Comparison of ENCODE assay signal across 27 cellular contexts in the genomic region with DNA sequence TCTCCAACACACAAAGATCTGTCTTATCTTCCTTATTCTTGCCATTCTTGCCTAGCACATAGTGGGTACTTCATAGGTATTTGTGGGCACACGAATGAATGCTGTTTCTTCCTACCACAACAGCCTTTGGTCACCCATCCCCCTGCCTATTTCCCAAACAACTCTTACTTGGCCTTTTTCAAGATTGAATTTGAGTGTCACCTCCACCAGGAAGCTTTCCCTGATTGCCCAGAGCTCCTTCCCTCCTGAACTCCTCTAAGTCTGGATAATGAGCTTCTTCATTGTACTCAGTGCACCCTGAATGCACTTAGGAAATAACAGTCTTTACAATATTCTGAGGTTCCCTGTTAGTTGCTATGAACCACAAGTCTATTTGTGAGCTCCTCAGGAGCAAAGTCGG.
"Had no signal": no experiment of that assay in that cellular context is flagged by ENCODE, and none has a peak within 500 bp of the region (broad histone marks: within the 10 kb centered on the region; RNA-seq: fewer than 3 reads in every experiment).

No MANE protein-coding gene starts in this region.

- H3K27ac ChIP-seq: stomach, suprapubic skin, testis, thoracic aorta, thyroid gland, tibial artery, tibial nerve, transverse colon, upper lobe of left lung, upper lobe of right lung, uterus, vagina had no signal

- DNase-seq: stimulated activated CD4-positive, alpha-beta T cell treated with anti-CD3 and anti-CD28 coated beads, Interleukin-2, amount 100 ng/mL, for 48 hours; stimulated activated CD4-positive, alpha-beta T cell treated with anti-CD3 and anti-CD28 coated beads, Interleukin-4, amount 100 ng/mL, for 1 hour; stimulated activated CD4-positive, alpha-beta T cell treated with anti-CD3 and anti-CD28 coated beads, Interleukin-4, amount 100 ng/mL, for 24 hours; stimulated activated CD4-positive, alpha-beta T cell treated with anti-CD3 and anti-CD28 coated beads, Interleukin-4, amount 100 ng/mL, for 4 hours; stimulated activated CD8-positive, alpha-beta memory T cell treated with anti-CD3 and anti-CD28 coated beads, Interleukin-4, amount 100 ng/mL, for 48 hours; stimulated activated naive B cell treated with anti-CD40 and anti-IgM and Interleukin-4, amounts not matched to agents 10 μg/mL and 1 μg/mL and 100 μg/mL, for 72 hours; stimulated activated naive CD4-positive, alpha-beta T cell; stimulated activated naive CD4-positive, alpha-beta T cell treated with Interleukin-2 at 50 U/mL for 16 hours; stimulated activated naive CD8-positive, alpha-beta T cell treated with anti-CD3 and anti-CD28 coated beads, Interleukin-15, amount 100 ng/mL, for 72 hours; stimulated activated naive CD8-positive, alpha-beta T cell treated with anti-CD3 and anti-CD28 coated beads, Interleukin-15, Interleukin-2, amounts not matched to agents 100 U/mL and 50 U/mL, for 24 hours; stomach; substantia nigra; testis; thyroid gland; tibial artery; transverse colon; trophoblast cell; upper lobe of left lung; upper lobe of right lung; uterus had no signal

- FAIRE-seq: urothelium cell line had no signal

- H3K4me3 ChIP-seq: stomach, suprapubic skin, testis, thoracic aorta, thyroid gland, tibial artery, tibial nerve, transverse colon, upper lobe of left lung, upper lobe of right lung, uterus, vagina had no signal

- H3K27me3 ChIP-seq: testis, thyroid gland, upper lobe of left lung, upper lobe of right lung, uterus, vagina had no signal

- H3K9me3 ChIP-seq: stomach, suprapubic skin, testis, thoracic aorta, thyroid gland, tibial artery, tibial nerve, transverse colon, upper lobe of left lung, upper lobe of right lung, uterus, vagina had no signal

- ATAC-seq: stimulated activated effector memory CD8-positive, alpha-beta T cell treated with anti-CD3 and anti-CD28 coated beads, Interleukin-12 subunit alpha, Interleukin-12 subunit beta, amount 100 ng/mL, for 72 hours; stimulated activated memory B cell treated with anti-CD40 and anti-IgM and Interleukin-4, amounts not matched to agents 10 μg/mL and 1 μg/mL and 100 μg/mL, for 72 hours; stimulated activated naive B cell treated with anti-CD40 and anti-IgM and Interleukin-4, amounts not matched to agents 10 μg/mL and 1 μg/mL and 100 μg/mL, for 72 hours; stimulated activated naive CD8-positive, alpha-beta T cell treated with anti-CD3 and anti-CD28 coated beads, Interleukin-15, amount 100 ng/mL, for 72 hours; stimulated activated naive CD8-positive, alpha-beta T cell treated with anti-CD3 and anti-CD28 coated beads, Interleukin-15, Interleukin-2, amounts not matched to agents 100 U/mL and 50 U/mL, for 24 hours; upper lobe of right lung had no signal

- H3K36me3 ChIP-seq: stomach, suprapubic skin, thoracic aorta, thyroid gland, tibial artery, tibial nerve, transverse colon, upper lobe of left lung, upper lobe of right lung, uterus, vagina had no signal

- H3K4me1 ChIP-seq: suprapubic skin, testis, thyroid gland, tibial artery, tibial nerve, transverse colon, upper lobe of right lung, uterus had no signal
